Comparison of ENCODE assay signal across 26 cellular contexts in the genomic region with DNA sequence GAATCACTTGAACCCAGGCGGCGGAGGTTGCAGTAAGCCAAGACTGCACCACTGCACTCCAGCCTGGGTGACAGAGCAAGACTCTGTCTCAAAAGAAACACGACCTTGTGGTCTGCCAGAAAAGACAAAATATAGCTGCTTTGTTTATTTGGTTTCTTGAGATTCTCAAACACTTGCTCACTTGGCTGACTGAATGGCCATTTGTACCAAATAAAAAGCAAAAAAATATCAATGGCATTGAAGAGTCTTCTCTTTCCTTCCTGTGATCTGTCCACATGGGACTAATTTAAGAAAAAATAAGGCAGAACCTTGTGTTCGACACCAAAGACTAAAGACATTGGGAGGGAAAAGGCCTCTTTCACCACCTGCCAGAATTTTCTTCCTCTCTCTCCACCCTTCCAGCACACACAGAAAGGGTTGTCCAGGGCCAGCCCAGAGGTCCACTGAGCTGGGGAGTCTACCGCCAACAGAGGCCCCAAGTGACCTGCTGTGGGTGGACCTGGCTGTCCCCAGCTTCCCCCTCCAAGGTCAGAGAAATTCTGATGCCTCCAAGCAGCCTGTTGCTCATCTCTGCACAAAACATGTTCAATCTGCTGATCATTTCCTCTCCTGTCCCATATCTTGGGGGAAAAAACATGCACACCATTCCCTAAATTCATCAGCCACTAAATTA. TPM values are rescaled to one million over a fixed set of nuclear protein-coding genes. Genes with fewer than 3 reads are reported as not detected.
DNase-seq lines count a peak whose midpoint lies in the region; ATAC-seq and TF ChIP-seq lines count a peak whose summit lies in the region.
"Had no signal": no experiment of that assay in that cellular context is flagged by ENCODE, and none has a peak within 500 bp of the region (broad histone marks: within the 10 kb centered on the region; RNA-seq: fewer than 3 reads in every experiment).

No MANE protein-coding gene starts in this region.

- DNase-seq in heart right ventricle = no peak
- no peak for DNase-seq in right cardiac atrium
- peak; percentile 31 for DNase-seq in globus pallidus (ENCODE audit: low spot score)
- no peak for DNase-seq in dorsolateral prefrontal cortex
- DNase-seq in ACHN = no peak
- no peak for DNase-seq in NOMO-1 treated with DMSO at 0.1 percent for 48 hours (lab: John Stamatoyannopoulos, UW; ENCODE audit: unreplicated experiment)
- DNase-seq: activated naive CD4-positive, alpha-beta T cell treated with anti-CD3 and anti-CD28 coated beads for 36 hours; activated T-cell treated with anti-CD3 and anti-CD28 coated beads, Interleukin-2, amount 50 U/mL, for 48 hours; amniotic stem cell; BE2C; cortex of kidney; DMS79; GOT3; NCI-H1694; occipital lobe; OCI-M1; SHP77 had no signal

- H3K27ac Mint-ChIP-seq in stimulated activated memory B cell treated with anti-CD40 and anti-IgM and Interleukin-4, amounts not matched to agents 10 μg/mL and 1 μg/mL and 100 μg/mL, for 72 hours = peak overlapping the region; percentile 8
- H3K27ac Mint-ChIP-seq: activated naive CD4-positive, alpha-beta T cell treated with anti-CD3 and anti-CD28 coated beads for 36 hours had no signal

- intact Hi-C loops in heart right ventricle (cut with DNase I) = loop anchor here in 1 of 10 donors (5.0 kb wide), 1 partner anchor 52 kb away; the partner anchor contains the start of gene DCAF15
- intact Hi-C loops in right cardiac atrium (cut with DNase I) = loop anchor here in 1 of 4 donors (10.0 kb wide), 1 partner anchor 245 kb away; no protein-coding TSS in a partner anchor
- intact Hi-C loops in dorsolateral prefrontal cortex (cut with DNase I) = no loop called here

- WGBS in heart right ventricle, 2 donors = 70 to 73% methylated on average over 5 of the region's 5 CpGs
- 64% methylated on average over 5 of the region's 5 CpGs for WGBS in right cardiac atrium

- H3K36me3 ChIP-seq in heart right ventricle (no peaks in the 10 kb centered on the region), SU-DHL-6 (ENCODE audit: low read length) (no peaks in the 10 kb centered on the region)
- H3K36me3 ChIP-seq: BE2C, vagina had no signal

- ATAC-seq in heart right ventricle = peak in 5 of 8 donors; percentile 16 to 72 (median 53)
- no peak for ATAC-seq in right cardiac atrium
- no peak for ATAC-seq in stimulated activated memory B cell treated with anti-CD40 and anti-IgM and Interleukin-4, amounts not matched to agents 10 μg/mL and 1 μg/mL and 100 μg/mL, for 72 hours
- ATAC-seq: A549; activated CD4-positive, CD25-positive, alpha-beta regulatory T cell treated with anti-CD3 and anti-CD28 coated beads, Interleukin-2, amount 50 U/mL, for 24 hours; GM12878 had no signal

- no peaks in the 10 kb centered on the region for H3K36me3 Mint-ChIP-seq in stimulated activated memory B cell treated with anti-CD40 and anti-IgM and Interleukin-4, amounts not matched to agents 10 μg/mL and 1 μg/mL and 100 μg/mL, for 72 hours

- in situ Hi-C loops in ACHN (cut with HindIII; ENCODE audit: low pct_ligation_motif_present, low pct_unique_long_range_greater_than_20kb, low sequenced_read_pairs) = no loop called here

- no peaks in the 10 kb centered on the region for H3F3A ChIP-seq in SU-DHL-6 (ENCODE audit: insufficient read depth)

- H3K9me2 ChIP-seq in SU-DHL-6 (replicated peaks; ENCODE audit: insufficient read depth, low read length) = no peaks in the 10 kb centered on the region

- no peaks in the 10 kb centered on the region for H4K20me1 ChIP-seq in SU-DHL-6 (ENCODE audit: low read depth, low read length)

- TF ChIP-seq CTCF in heart right ventricle (IDR thresholded peaks at IDR 0.05) (no peak), SU-DHL-6 (IDR thresholded peaks at IDR 0.05; ENCODE audit: insufficient read depth, low read length, poor library complexity, severe bottlenecking) (no peak), dorsolateral prefrontal cortex (IDR thresholded peaks at IDR 0.05 in 54 of 56, conservative IDR thresholded peaks at IDR 0.05 in 2 of 56; ENCODE audit: low read depth in 1 of 56, partially characterized antibody in 56 of 56) (no peak)

- no peak overlapping the region for H2AFZ ChIP-seq in SU-DHL-6 (ENCODE audit: low read depth, low read length, severe bottlenecking)

- no peak overlapping the region for H3K4me3 ChIP-seq in heart right ventricle
- H3K4me3 ChIP-seq in right cardiac atrium (ENCODE audit: low read length) = no peak overlapping the region
- no peak overlapping the region for H3K4me3 ChIP-seq in SU-DHL-6 (ENCODE audit: insufficient read depth, low read length, poor library complexity, severe bottlenecking)
- H3K4me3 ChIP-seq in dorsolateral prefrontal cortex = no peak overlapping the region
- H3K4me3 ChIP-seq: A549, GM12878, vagina had no signal

- no peaks in the 10 kb centered on the region for H3K9me3 ChIP-seq in heart right ventricle
- H3K9me3 ChIP-seq in right cardiac atrium (ENCODE audit: control insufficient read depth, low read length) = no peaks in the 10 kb centered on the region
- no peaks in the 10 kb centered on the region for H3K9me3 ChIP-seq in SU-DHL-6 (ENCODE audit: insufficient read depth, low read length)
- H3K9me3 ChIP-seq: A549, BE2C, vagina had no signal

- peak overlapping the region in 2 of 10 donors; percentile 4 to 19 for H3K27ac ChIP-seq in heart right ventricle
- H3K27ac ChIP-seq in right cardiac atrium (ENCODE audit: low read length) = no peak overlapping the region
- H3K27ac ChIP-seq in SU-DHL-6 (ENCODE audit: low read depth, low read length) = no peak overlapping the region
- peak overlapping the region in 22 of 59 donors; percentile 4 to 61 (median 34) for H3K27ac ChIP-seq in dorsolateral prefrontal cortex
- H3K27ac ChIP-seq: A549, vagina had no signal

- no peaks in the 10 kb centered on the region for H3K27me3 ChIP-seq in heart right ventricle
- H3K27me3 ChIP-seq in right cardiac atrium (ENCODE audit: control insufficient read depth, insufficient read depth) = no peaks in the 10 kb centered on the region
- H3K27me3 ChIP-seq in SU-DHL-6 (ENCODE audit: low read length) = no peaks in the 10 kb centered on the region
- no peaks in the 10 kb centered on the region for H3K27me3 ChIP-seq in dorsolateral prefrontal cortex
- H3K27me3 ChIP-seq: BE2C, vagina had no signal

- no peaks in the 10 kb centered on the region for H3K4me1 Mint-ChIP-seq in stimulated activated memory B cell treated with anti-CD40 and anti-IgM and Interleukin-4, amounts not matched to agents 10 μg/mL and 1 μg/mL and 100 μg/mL, for 72 hours

- no peaks in the 10 kb centered on the region for H3K79me2 ChIP-seq in SU-DHL-6 (ENCODE audit: insufficient read depth, low read length)

- H3K27me3 Mint-ChIP-seq in stimulated activated memory B cell treated with anti-CD40 and anti-IgM and Interleukin-4, amounts not matched to agents 10 μg/mL and 1 μg/mL and 100 μg/mL, for 72 hours = no peaks in the 10 kb centered on the region

- no peak overlapping the region for H3K4me3 Mint-ChIP-seq in stimulated activated memory B cell treated with anti-CD40 and anti-IgM and Interleukin-4, amounts not matched to agents 10 μg/mL and 1 μg/mL and 100 μg/mL, for 72 hours
- H3K4me3 Mint-ChIP-seq: activated naive CD4-positive, alpha-beta T cell treated with anti-CD3 and anti-CD28 coated beads for 36 hours had no signal

- H3K4me2 ChIP-seq in SU-DHL-6 (ENCODE audit: low read depth, low read length, poor library complexity, severe bottlenecking) = no peak overlapping the region
- H3K4me2 ChIP-seq: A549 had no signal

- H3K4me1 ChIP-seq in heart right ventricle (no peaks in the 10 kb centered on the region), right cardiac atrium (ENCODE audit: control insufficient read depth, insufficient read depth, low read length) (no peaks in the 10 kb centered on the region)
- H3K4me1 ChIP-seq: A549, BE2C, vagina had no signal

- H3K9me3 Mint-ChIP-seq in stimulated activated memory B cell treated with anti-CD40 and anti-IgM and Interleukin-4, amounts not matched to agents 10 μg/mL and 1 μg/mL and 100 μg/mL, for 72 hours = no peaks in the 10 kb centered on the region
- H3K9me3 Mint-ChIP-seq: activated naive CD4-positive, alpha-beta T cell treated with anti-CD3 and anti-CD28 coated beads for 36 hours had no signal

- peak overlapping the region; percentile 17; the same call in 1 of the 2 replicates for H3K9ac ChIP-seq in SU-DHL-6 (ENCODE audit: low read length)

RNA-seq across cellular contexts. Expression of gene BRME1, which starts 5.9 kb away (rescaled TPM):
- under 1 TPM in 8 of 10 donors, not detected in 2; 0.19 to 0.88 (median 0.63) TPM for total RNA-seq in heart right ventricle
- polyA plus RNA-seq in heart right ventricle = 1 to 10 TPM in 1 of 2 donors, under 1 TPM in 1; 0.38 to 2.0 TPM
- total RNA-seq in right cardiac atrium = 1 to 10 TPM in 1 of 4 donors, under 1 TPM in 3; 0.40 to 1.2 (median 0.80) TPM
- polyA plus RNA-seq in right cardiac atrium = 0.48 TPM
- 10 to 100 TPM in 23 of 120 experiments, 1 to 10 TPM in 97; 2.8 to 13.5 (median 8.1) TPM for total RNA-seq in dorsolateral prefrontal cortex

RNA-seq across cellular contexts. Expression of gene CC2D1A, which starts 6.0 kb away (rescaled TPM):
- total RNA-seq in heart right ventricle = 10 to 100 TPM; 13.2 to 30.2 (median 19.0) TPM
- polyA plus RNA-seq in heart right ventricle = 10 to 100 TPM; 16.5 to 49.8 TPM
- total RNA-seq in right cardiac atrium = 10 to 100 TPM; 21.6 to 26.2 (median 22.3) TPM
- polyA plus RNA-seq in right cardiac atrium = 22.9 TPM
- 100 to 1,000 TPM in 8 of 120 experiments, 10 to 100 TPM in 112; 50.4 to 138 (median 75.1) TPM for total RNA-seq in dorsolateral prefrontal cortex

RNA-seq across cellular contexts. Expression of gene NANOS3, which starts 23.1 kb away (rescaled TPM):
- 1 to 10 TPM in 3 of 10 donors, under 1 TPM in 3, not detected in 4; 0.37 to 1.5 (median 0.98) TPM for total RNA-seq in heart right ventricle
- polyA plus RNA-seq in heart right ventricle = 1 to 10 TPM in 1 of 2 donors, under 1 TPM in 1; 0.41 to 2.9 TPM
- total RNA-seq in right cardiac atrium = 1 to 10 TPM in 2 of 4 donors, under 1 TPM in 1, not detected in 1; 0.86 to 2.1 (median 1.4) TPM
- 1.7 TPM for polyA plus RNA-seq in right cardiac atrium
- total RNA-seq in dorsolateral prefrontal cortex = 10 to 100 TPM in 110 of 120 experiments, 1 to 10 TPM in 10; 4.1 to 33.8 (median 17.0) TPM
- total RNA-seq: fibroblast of lung, vagina had no signal
- polyA plus RNA-seq: fibroblast of lung had no signal

RNA-seq across cellular contexts. Expression of gene PODNL1, which starts 38.2 kb away (rescaled TPM):
- 1 to 10 TPM in 7 of 10 donors, under 1 TPM in 3; 0.76 to 6.2 (median 1.8) TPM for total RNA-seq in heart right ventricle
- polyA plus RNA-seq in heart right ventricle = 1 to 10 TPM in 1 of 2 donors, under 1 TPM in 1; 0.90 to 2.3 TPM
- total RNA-seq in right cardiac atrium = 1 to 10 TPM; 1.4 to 3.2 (median 2.2) TPM
- polyA plus RNA-seq in right cardiac atrium = 1.9 TPM
- 1 to 10 TPM in 109 of 120 experiments, under 1 TPM in 9, not detected in 2; 0.41 to 9.2 (median 2.3) TPM for total RNA-seq in dorsolateral prefrontal cortex
- total RNA-seq: GM12878, lung microvascular endothelial cell, occipital lobe, temporal lobe had no signal

RNA-seq across cellular contexts. Expression of gene DCAF15, which starts 52.3 kb away (rescaled TPM):
- 10 to 100 TPM; 15.5 to 21.2 (median 17.8) TPM for total RNA-seq in heart right ventricle
- 10 to 100 TPM; 26.8 to 50.0 TPM for polyA plus RNA-seq in heart right ventricle
- 10 to 100 TPM; 20.3 to 24.1 (median 21.1) TPM for total RNA-seq in right cardiac atrium
- polyA plus RNA-seq in right cardiac atrium = 21.5 TPM
- 10 to 100 TPM; 12.2 to 26.7 (median 17.6) TPM for total RNA-seq in dorsolateral prefrontal cortex

Comparison
In these comparisons a context has a peak if more than half of its experiments do, and no peak if none do; other contexts are left out.
1. ATAC-seq: peak in heart right ventricle (5 of 8); none in right cardiac atrium (0 of 2) and stimulated activated memory B cell treated with anti-CD40 and anti-IgM and Interleukin-4, amounts not matched to agents 10 μg/mL and 1 μg/mL and 100 μg/mL, for 72 hours (single experiment).